9 cellular contexts compared by ENCODE assay signal in genomic region chr16:89599451-89599858, GRCh38. TPM values are rescaled to one million over a fixed set of nuclear protein-coding genes. Genes with fewer than 3 reads are reported as not detected.
A peak's percentile ranks its signal among the peaks of the same experiment; 100 is the strongest.
DNase-seq lines count a peak whose midpoint lies in the region; ATAC-seq and TF ChIP-seq lines count a peak whose summit lies in the region.
"Had no signal": no experiment of that assay in that cellular context is flagged by ENCODE, and none has a peak within 500 bp of the region (broad histone marks: within the 10 kb centered on the region; RNA-seq: fewer than 3 reads in every experiment).

No MANE protein-coding gene starts in this region.

- peak overlapping the region in 1 of 6 donors; percentile 49 for H3K27ac Mint-ChIP-seq in immature natural killer cell
- H3K27ac Mint-ChIP-seq: activated naive CD4-positive, alpha-beta T cell treated with anti-CD3 and anti-CD28 coated beads, Interleukin-2, amount 50 U/mL, for 24 hours had no signal

- DNase-seq in activated gamma-delta T cell treated with Interleukin-2 at 50 U/mL for 16 hours (peak; percentile 59), activated gamma-delta T cell (lab: John Stamatoyannopoulos, UW) (no peak), NCI-H82 (lab: John Stamatoyannopoulos, UW) (peak; percentile 65), choroid plexus epithelial cell (ENCODE audit: low read depth) (no peak), immature natural killer cell (no peak), COLO829 (ENCODE audit: low spot score) (no peak)
- peak; percentile 41 for DNase-seq in stimulated activated CD4-positive, alpha-beta T cell treated with anti-CD3 and anti-CD28 coated beads, Interleukin-4, amount 100 ng/mL, for 24 hours

- no peaks in the 10 kb centered on the region for H3K9me3 Mint-ChIP-seq in immature natural killer cell
- H3K9me3 Mint-ChIP-seq: activated naive CD4-positive, alpha-beta T cell treated with anti-CD3 and anti-CD28 coated beads, Interleukin-2, amount 50 U/mL, for 24 hours had no signal

- no peak for ATAC-seq in GM18498 (IDR thresholded peaks at IDR 0.05; ENCODE audit: unreplicated experiment)

- peak; percentile 39 for TF ChIP-seq CTCF in choroid plexus epithelial cell (conservative IDR thresholded peaks at IDR 0.05; ENCODE audit: low read depth, low read length)

- no peak overlapping the region for H3K4me3 ChIP-seq in choroid plexus epithelial cell (ENCODE audit: low read depth, low read length)

- peaks cover 0 to 3% (median 0%) of the 10 kb centered on the region in 3 donors for H3K27me3 Mint-ChIP-seq in immature natural killer cell (ENCODE audit: low read depth in 3 of 3)
- H3K27me3 Mint-ChIP-seq: activated naive CD4-positive, alpha-beta T cell treated with anti-CD3 and anti-CD28 coated beads, Interleukin-2, amount 50 U/mL, for 24 hours had no signal

- peaks cover 12 to 17% of the 10 kb centered on the region in 2 donors for H3K4me1 Mint-ChIP-seq in immature natural killer cell

- H3K4me3 Mint-ChIP-seq in immature natural killer cell: no peak overlapping the region
- H3K4me3 Mint-ChIP-seq: activated naive CD4-positive, alpha-beta T cell treated with anti-CD3 and anti-CD28 coated beads, Interleukin-2, amount 50 U/mL, for 24 hours had no signal

- H3K36me3 Mint-ChIP-seq in immature natural killer cell: no peaks in the 10 kb centered on the region
- H3K36me3 Mint-ChIP-seq: activated naive CD4-positive, alpha-beta T cell treated with anti-CD3 and anti-CD28 coated beads, Interleukin-2, amount 50 U/mL, for 24 hours had no signal

RNA-seq across cellular contexts. Expression of gene DPEP1, which starts 14.0 kb away (rescaled TPM):
- not detected for polyA plus RNA-seq in immature natural killer cell

RNA-seq across cellular contexts. Expression of gene CPNE7, which starts 23.9 kb away (rescaled TPM):
- 1 to 10 TPM in 2 of 3 donors, not detected in 1; 1.9 to 5.1 TPM for polyA plus RNA-seq in immature natural killer cell

RNA-seq across cellular contexts. Expression of gene RPL13, which starts 39.0 kb away (rescaled TPM):
- 1,000 to 10,000 TPM; 1,461 to 3,229 (median 2,406) TPM for polyA plus RNA-seq in immature natural killer cell

RNA-seq across cellular contexts. Expression of gene CHMP1A, which starts 58.1 kb away (rescaled TPM):
- polyA plus RNA-seq in immature natural killer cell: 100 to 1,000 TPM; 102 to 111 (median 103) TPM

RNA-seq across cellular contexts. Expression of gene SPATA33, which starts 58.2 kb away (rescaled TPM):
- polyA plus RNA-seq in immature natural killer cell: 1 to 10 TPM; 1.8 to 6.8 (median 4.7) TPM

Comparison
In these comparisons a context has a peak if more than half of its experiments do, and no peak if none do; other contexts are left out.
1. DNase-seq: peak in activated gamma-delta T cell treated with Interleukin-2 at 50 U/mL for 16 hours (single experiment), NCI-H82 (single experiment) and stimulated activated CD4-positive, alpha-beta T cell treated with anti-CD3 and anti-CD28 coated beads, Interleukin-4, amount 100 ng/mL, for 24 hours (single experiment); none in activated gamma-delta T cell (single experiment), choroid plexus epithelial cell (single experiment), immature natural killer cell (0 of 3) and COLO829 (single experiment).